Comparison of ENCODE assay signal across 12 cellular contexts in the genomic region with DNA sequence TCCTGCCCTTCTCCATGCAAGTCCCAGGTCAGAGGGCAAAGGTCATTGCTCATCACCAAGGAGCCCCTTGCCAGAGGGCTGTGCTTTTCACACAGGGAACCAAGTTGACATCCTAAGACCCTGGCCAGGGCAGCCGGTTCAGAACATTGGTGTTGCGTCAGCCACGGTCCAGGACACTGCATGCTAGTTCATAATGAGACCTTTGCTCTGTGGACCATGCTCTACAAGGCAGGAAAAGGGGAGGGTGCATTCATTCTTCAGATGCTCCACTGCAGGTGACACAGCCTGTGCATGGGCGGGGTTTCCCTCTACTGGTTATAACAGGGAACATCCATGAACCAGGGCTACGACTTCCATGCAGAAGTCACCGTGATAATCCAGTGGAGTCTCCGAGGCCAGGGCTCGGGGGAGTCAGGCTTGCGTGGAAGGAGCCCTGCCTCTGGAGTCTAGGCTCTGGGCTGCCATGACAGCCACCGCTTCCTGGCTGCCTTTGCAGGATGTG.
DNase-seq lines count a peak whose midpoint lies in the region; ATAC-seq and TF ChIP-seq lines count a peak whose summit lies in the region.
"Had no signal": no experiment of that assay in that cellular context is flagged by ENCODE, and none has a peak within 500 bp of the region (broad histone marks: within the 10 kb centered on the region; RNA-seq: fewer than 3 reads in every experiment).

No MANE protein-coding gene starts in this region.

- H3K36me3 ChIP-seq in GM23338 (ENCODE audit: insufficient read depth) = no peaks in the 10 kb centered on the region
- no peaks in the 10 kb centered on the region for H3K36me3 ChIP-seq in CD8-positive, alpha-beta memory T cell (ENCODE audit: insufficient read depth, low read length)

- DNase-seq in GM23338 (ENCODE audit: low spot score) (peak; percentile 38), NCI-H2171 (lab: John Stamatoyannopoulos, UW) (peak; percentile 2), cerebellar cortex (ENCODE audit: low spot score) (peak; percentile 48), neural crest cell (ENCODE audit: low read depth, low spot score) (no peak), DMS79 (lab: John Stamatoyannopoulos, UW) (no peak)
- DNase-seq in CD8-positive, alpha-beta memory T cell = no peak
- DNase-seq: activated CD8-positive, alpha-beta memory T cell treated with anti-CD3 and anti-CD28 coated beads, Interleukin-2, amount 10 ng/mL, durations not matched to agents 7 days and 5 days; GF-D8; immature natural killer cell; natural killer cell; stimulated activated CD4-positive, alpha-beta T cell treated with anti-CD3 and anti-CD28 coated beads, Interleukin-2, amount 100 ng/mL, for 24 hours had no signal

- H2AFZ ChIP-seq in GM23338 = no peak overlapping the region

- no peaks in the 10 kb centered on the region for H3F3A ChIP-seq in GM23338 (replicated peaks; ENCODE audit: low read depth)

- no peaks in the 10 kb centered on the region for H3K9me3 ChIP-seq in CD8-positive, alpha-beta memory T cell (ENCODE audit: low read length)

- no peaks in the 10 kb centered on the region; the same call in 1 of the 2 replicates for H3K4me1 ChIP-seq in GM23338 (ENCODE audit: insufficient read depth)
- H3K4me1 ChIP-seq in CD8-positive, alpha-beta memory T cell (ENCODE audit: insufficient read depth, low read length) = no peaks in the 10 kb centered on the region

- peak; percentile 21 to 39; a peak in 3 of 4 replicates for TF ChIP-seq CTCF in GM23338 (conservative IDR thresholded peaks at IDR 0.05; ENCODE audit: low read depth in 2 of 2)
- TF ChIP-seq CTCF in neural crest cell (conservative IDR thresholded peaks at IDR 0.05) = peak; percentile 49

- no peaks in the 10 kb centered on the region for H3K79me2 ChIP-seq in GM23338 (replicated peaks; ENCODE audit: insufficient read depth)

- CTCF ChIA-PET in CD8-positive, alpha-beta memory T cell (lab: Charles Lee) = no interaction called here

- H4K20me1 ChIP-seq in GM23338 (replicated peaks; ENCODE audit: insufficient read depth) = no peaks in the 10 kb centered on the region

- peaks cover 9% of the 10 kb centered on the region for H3K27me3 Mint-ChIP-seq in GM23338 (ENCODE audit: insufficient read depth, low read depth, poor library complexity)
- no peaks in the 10 kb centered on the region for H3K27me3 Mint-ChIP-seq in neural crest cell (ENCODE audit: low read depth)
- H3K27me3 Mint-ChIP-seq in CD8-positive, alpha-beta memory T cell = no peaks in the 10 kb centered on the region
- H3K27me3 Mint-ChIP-seq: activated CD8-positive, alpha-beta memory T cell treated with anti-CD3 and anti-CD28 coated beads, Interleukin-2, amount 10 ng/mL, durations not matched to agents 7 days and 5 days had no signal

- no peaks in the 10 kb centered on the region for H3K36me3 Mint-ChIP-seq in GM23338 (ENCODE audit: low read depth)
- H3K36me3 Mint-ChIP-seq in neural crest cell (ENCODE audit: low read depth) = no peaks in the 10 kb centered on the region
- H3K36me3 Mint-ChIP-seq in CD8-positive, alpha-beta memory T cell = no peaks in the 10 kb centered on the region
- H3K36me3 Mint-ChIP-seq: activated CD8-positive, alpha-beta memory T cell treated with anti-CD3 and anti-CD28 coated beads, Interleukin-2, amount 10 ng/mL, durations not matched to agents 7 days and 5 days; immature natural killer cell; natural killer cell had no signal

- H3K9me3 Mint-ChIP-seq in GM23338 (no peaks in the 10 kb centered on the region), neural crest cell (no peaks in the 10 kb centered on the region)
- H3K9me3 Mint-ChIP-seq in CD8-positive, alpha-beta memory T cell = peaks cover 0 to 2% (median 0%) of the 10 kb centered on the region in 5 donors
- H3K9me3 Mint-ChIP-seq: immature natural killer cell, natural killer cell had no signal

- no peak overlapping the region for H3K27ac Mint-ChIP-seq in GM23338
- H3K27ac Mint-ChIP-seq in neural crest cell (ENCODE audit: unreplicated experiment) = no peak overlapping the region
- no peak overlapping the region for H3K27ac Mint-ChIP-seq in CD8-positive, alpha-beta memory T cell
- H3K27ac Mint-ChIP-seq: activated CD8-positive, alpha-beta memory T cell treated with anti-CD3 and anti-CD28 coated beads, Interleukin-2, amount 10 ng/mL, durations not matched to agents 7 days and 5 days; immature natural killer cell; natural killer cell had no signal

- no peak overlapping the region for H3K4me3 Mint-ChIP-seq in GM23338
- no peak overlapping the region for H3K4me3 Mint-ChIP-seq in neural crest cell
- H3K4me3 Mint-ChIP-seq in CD8-positive, alpha-beta memory T cell = no peak overlapping the region
- H3K4me3 Mint-ChIP-seq: activated CD8-positive, alpha-beta memory T cell treated with anti-CD3 and anti-CD28 coated beads, Interleukin-2, amount 10 ng/mL, durations not matched to agents 7 days and 5 days; immature natural killer cell; natural killer cell had no signal

- no peak overlapping the region for H3K4me3 ChIP-seq in GM23338
- no peak overlapping the region for H3K4me3 ChIP-seq in CD8-positive, alpha-beta memory T cell (ENCODE audit: low read length)

- no peak for ATAC-seq in GM23338
- ATAC-seq in GM19467 (IDR thresholded peaks at IDR 0.05; ENCODE audit: unreplicated experiment) = no peak
- ATAC-seq: activated CD8-positive, alpha-beta memory T cell treated with anti-CD3 and anti-CD28 coated beads, Interleukin-2, amount 10 ng/mL, durations not matched to agents 7 days and 5 days; natural killer cell had no signal

- no peak overlapping the region for H3K4me2 ChIP-seq in GM23338

- H3K27me3 ChIP-seq in GM23338 (ENCODE audit: insufficient read depth) = no peaks in the 10 kb centered on the region
- no peaks in the 10 kb centered on the region for H3K27me3 ChIP-seq in CD8-positive, alpha-beta memory T cell (ENCODE audit: insufficient read depth, low read length, poor library complexity, severe bottlenecking)

- POLR2A ChIA-PET in CD8-positive, alpha-beta memory T cell (lab: Charles Lee) = no interaction called here

- H3K4me1 Mint-ChIP-seq in GM23338 (peaks cover 13% of the 10 kb centered on the region), neural crest cell (peaks cover 22% of the 10 kb centered on the region)
- H3K4me1 Mint-ChIP-seq in CD8-positive, alpha-beta memory T cell = no peaks in the 10 kb centered on the region
- H3K4me1 Mint-ChIP-seq: activated CD8-positive, alpha-beta memory T cell treated with anti-CD3 and anti-CD28 coated beads, Interleukin-2, amount 10 ng/mL, durations not matched to agents 7 days and 5 days; immature natural killer cell; natural killer cell had no signal

- no peak overlapping the region for H3K27ac ChIP-seq in GM23338 (ENCODE audit: low read depth)
- H3K27ac ChIP-seq in CD8-positive, alpha-beta memory T cell (ENCODE audit: low read depth, low read length) = no peak overlapping the region

- H3K9me2 ChIP-seq in GM23338 (ENCODE audit: insufficient read depth) = no peaks in the 10 kb centered on the region

TF ChIP-seq in GM23338, 12 proteins besides CTCF, POLR2A, EP300 and RAD21 (continues in another document):
- TF ChIP-seq EZH2 (IDR thresholded peaks at IDR 0.05; ENCODE audit: low read depth, unreplicated experiment) = no peak

Comparison
In these comparisons a context has a peak if more than half of its experiments do, and no peak if none do; other contexts are left out.
1. DNase-seq: peak in GM23338 (single experiment), NCI-H2171 (single experiment) and cerebellar cortex (single experiment); none in neural crest cell (single experiment), CD8-positive, alpha-beta memory T cell (0 of 5) and DMS79 (single experiment).